ENCODE assay signal across 8 cellular contexts in genomic region chr2:63692002-63692606, GRCh38.
DNase-seq lines count a peak whose midpoint lies in the region; ATAC-seq and TF ChIP-seq lines count a peak whose summit lies in the region.

No MANE protein-coding gene starts in this region.

- DNase-seq in natural killer cell (no peak), NB4 (ENCODE audit: low read depth) (peak; percentile 54), amniotic epithelial cell (ENCODE audit: low read depth) (peak; percentile 54), hepatocyte (ENCODE audit: low spot score) (peak; percentile 55), suprapubic skin (ENCODE audit: low spot score in 2 of 2) (no peak)
- no peak for DNase-seq in natural killer cell treated with Interleukin-12 subunit alpha and Interleukin-12 subunit beta and Interleukin-15 and Interleukin-18, amount 100 ng/mL, for 72 hours (ENCODE audit: low spot score)
- DNase-seq in activated CD4-positive, alpha-beta T cell treated with anti-CD3 and anti-CD28 coated beads, Interleukin-2, amount 50 U/mL, for 48 hours: no peak

- no peaks in the 10 kb centered on the region for H3K36me3 ChIP-seq in hepatocyte (replicated peaks; ENCODE audit: insufficient read depth, low read depth)
- no peaks in the 10 kb centered on the region for H3K36me3 ChIP-seq in suprapubic skin

- TF ChIP-seq POLR2A in NB4 (IDR thresholded peaks at IDR 0.05; ENCODE audit: extremely low read depth, insufficient read length): no peak
- no peak for TF ChIP-seq POLR2A in suprapubic skin (IDR thresholded peaks at IDR 0.05)

- H3K27me3 ChIP-seq in hepatocyte (no peaks in the 10 kb centered on the region), suprapubic skin (no peaks in the 10 kb centered on the region)

- no peaks in the 10 kb centered on the region for H3K79me2 ChIP-seq in hepatocyte

- ATAC-seq in natural killer cell (peak; percentile 44 to 66 (median 63)), GM21528 (IDR thresholded peaks at IDR 0.05; ENCODE audit: low FRiP score, unreplicated experiment) (no peak)
- no peak for ATAC-seq in natural killer cell treated with Interleukin-12 subunit alpha and Interleukin-12 subunit beta and Interleukin-15 and Interleukin-18, amount 100 ng/mL, for 72 hours

- no peaks in the 10 kb centered on the region for H3K4me1 Mint-ChIP-seq in natural killer cell
- no peaks in the 10 kb centered on the region for H3K4me1 Mint-ChIP-seq in natural killer cell treated with Interleukin-12 subunit alpha and Interleukin-12 subunit beta and Interleukin-15 and Interleukin-18, amount 100 ng/mL, for 72 hours (ENCODE audit: low read depth in 2 of 2)

- 3% methylated on average over 1 of the region's 1 CpG for WGBS in hepatocyte (ENCODE audit: low lambda C conversion rate, missing lambda C conversion rate)
- 3% methylated on average over 1 of the region's 1 CpG for WGBS in suprapubic skin

- peak; percentile 77 for TF ChIP-seq CTCF in natural killer cell (IDR thresholded peaks at IDR 0.05)
- TF ChIP-seq CTCF in NB4 (IDR thresholded peaks at IDR 0.05; ENCODE audit: low read depth, low read length): peak; percentile 33
- TF ChIP-seq CTCF in hepatocyte (IDR thresholded peaks at IDR 0.05; ENCODE audit: poor library complexity): peak; percentile 69
- peak; percentile 43 to 46 for TF ChIP-seq CTCF in suprapubic skin (IDR thresholded peaks at IDR 0.05)

- no peak overlapping the region for H2AFZ ChIP-seq in hepatocyte

- H3K9me3 Mint-ChIP-seq in natural killer cell: no peaks in the 10 kb centered on the region
- H3K9me3 Mint-ChIP-seq in natural killer cell treated with Interleukin-12 subunit alpha and Interleukin-12 subunit beta and Interleukin-15 and Interleukin-18, amount 100 ng/mL, for 72 hours: no peaks in the 10 kb centered on the region

- H3K27me3 Mint-ChIP-seq in natural killer cell (ENCODE audit: low read depth in 2 of 2): no peaks in the 10 kb centered on the region
- no peaks in the 10 kb centered on the region for H3K27me3 Mint-ChIP-seq in natural killer cell treated with Interleukin-12 subunit alpha and Interleukin-12 subunit beta and Interleukin-15 and Interleukin-18, amount 100 ng/mL, for 72 hours

- TF ChIP-seq EP300 in suprapubic skin (IDR thresholded peaks at IDR 0.05): no peak

- H3K27ac ChIP-seq in hepatocyte: no peak overlapping the region
- no peak overlapping the region for H3K27ac ChIP-seq in suprapubic skin

- H3K4me3 ChIP-seq in NB4 (ENCODE audit: low read depth, low read length): no peak overlapping the region
- no peak overlapping the region for H3K4me3 ChIP-seq in hepatocyte
- H3K4me3 ChIP-seq in suprapubic skin: no peak overlapping the region

- no peak overlapping the region for H3K4me2 ChIP-seq in hepatocyte

- H3K9me2 ChIP-seq in hepatocyte (replicated peaks; ENCODE audit: insufficient read depth): no peaks in the 10 kb centered on the region

- H3K4me3 Mint-ChIP-seq in natural killer cell: no peak overlapping the region
- H3K4me3 Mint-ChIP-seq in natural killer cell treated with Interleukin-12 subunit alpha and Interleukin-12 subunit beta and Interleukin-15 and Interleukin-18, amount 100 ng/mL, for 72 hours: no peak overlapping the region

- intact Hi-C loops in natural killer cell (cut with micrococcal nuclease): loop anchor here (1.0 to 5.0 kb wide), 3 partner anchors 169 to 635 kb away; no protein-coding TSS in a partner anchor

- H3K4me1 ChIP-seq in hepatocyte (ENCODE audit: insufficient read depth): no peaks in the 10 kb centered on the region
- peaks cover 5% of the 10 kb centered on the region for H3K4me1 ChIP-seq in suprapubic skin

- no peaks in the 10 kb centered on the region for H4K20me1 ChIP-seq in hepatocyte (ENCODE audit: insufficient read depth, poor library complexity, severe bottlenecking)

- no peak overlapping the region for H3K27ac Mint-ChIP-seq in natural killer cell
- H3K27ac Mint-ChIP-seq in natural killer cell treated with Interleukin-12 subunit alpha and Interleukin-12 subunit beta and Interleukin-15 and Interleukin-18, amount 100 ng/mL, for 72 hours: no peak overlapping the region

- H3K9me3 ChIP-seq in hepatocyte (ENCODE audit: low read depth): no peaks in the 10 kb centered on the region
- H3K9me3 ChIP-seq in suprapubic skin: no peaks in the 10 kb centered on the region

- no peaks in the 10 kb centered on the region for H3K36me3 Mint-ChIP-seq in natural killer cell
- no peaks in the 10 kb centered on the region for H3K36me3 Mint-ChIP-seq in natural killer cell treated with Interleukin-12 subunit alpha and Interleukin-12 subunit beta and Interleukin-15 and Interleukin-18, amount 100 ng/mL, for 72 hours

Comparison
In these comparisons a context has a peak if more than half of its experiments do, and no peak if none do; other contexts are left out.
1. ATAC-seq: peak in natural killer cell (3 of 3); none in natural killer cell treated with Interleukin-12 subunit alpha and Interleukin-12 subunit beta and Interleukin-15 and Interleukin-18, amount 100 ng/mL, for 72 hours (0 of 2) and GM21528 (single experiment).
2. DNase-seq: peak in NB4 (single experiment), amniotic epithelial cell (single experiment) and hepatocyte (single experiment); none in natural killer cell (single experiment), natural killer cell treated with Interleukin-12 subunit alpha and Interleukin-12 subunit beta and Interleukin-15 and Interleukin-18, amount 100 ng/mL, for 72 hours (single experiment), suprapubic skin (0 of 2) and activated CD4-positive, alpha-beta T cell treated with anti-CD3 and anti-CD28 coated beads, Interleukin-2, amount 50 U/mL, for 48 hours (0 of 2).
3. Peak in every context shown above with its lines, with median percentiles within 50 percentile points of each other: CTCF ChIP-seq.